ENCODE assay signal across 9 cellular contexts in genomic region chr1:6440198-6441126, GRCh38. TPM values are rescaled to one million over a fixed set of nuclear protein-coding genes. Genes with fewer than 3 reads are reported as not detected.
DNase-seq lines count a peak whose midpoint lies in the region; ATAC-seq and TF ChIP-seq lines count a peak whose summit lies in the region.
"Had no signal": no experiment of that assay in that cellular context is flagged by ENCODE, and none has a peak within 500 bp of the region (broad histone marks: within the 10 kb centered on the region; RNA-seq: fewer than 3 reads in every experiment).

No MANE protein-coding gene starts in this region.

- no peak for TF ChIP-seq RAD21 in Ishikawa (IDR thresholded peaks at IDR 0.05; ENCODE audit: low read depth)

- TF ChIP-seq EP300 in Ishikawa (IDR thresholded peaks at IDR 0.05; ENCODE audit: borderline replicate concordance) (peak; percentile 41; the same call in 1 of the 2 replicates), transverse colon (IDR thresholded peaks at IDR 0.05; ENCODE audit: low read depth) (no peak)

- no peaks in the 10 kb centered on the region for H3K4me1 ChIP-seq in naive thymus-derived CD4-positive, alpha-beta T cell (ENCODE audit: control insufficient read depth in 2 of 2, insufficient read depth in 2 of 2, low read length in 2 of 2)
- peaks cover 0 to 13% (median 11%) of the 10 kb centered on the region in 4 donors for H3K4me1 ChIP-seq in transverse colon

- 14% methylated on average over 38 of the region's 101 CpGs; no CpG with 5 or more reads in 1 of the 2 donors for WGBS in transverse colon (ENCODE audit: low coverage in 1 of 2), 2 donors

- DNase-seq in DMS114 treated with DMSO at 0.1 percent for 48 hours (lab: John Stamatoyannopoulos, UW; ENCODE audit: unreplicated experiment) (peak; percentile 28), transverse colon (peak; percentile 87), AML-193 (lab: John Stamatoyannopoulos, UW) (no peak)
- DNase-seq in central memory CD8-positive, alpha-beta T cell (ENCODE audit: low spot score in 2 of 2): peak in 1 of 2 donors; percentile 45
- peak in 8 of 9 donors; percentile 53 to 79 (median 60) for DNase-seq in naive thymus-derived CD4-positive, alpha-beta T cell

- H3K27ac Mint-ChIP-seq in central memory CD8-positive, alpha-beta T cell (ENCODE audit: low read depth): no peak overlapping the region
- no peak overlapping the region for H3K27ac Mint-ChIP-seq in naive thymus-derived CD4-positive, alpha-beta T cell

- H3K4me3 Mint-ChIP-seq in central memory CD8-positive, alpha-beta T cell: peak overlapping the region; percentile 56
- H3K4me3 Mint-ChIP-seq in naive thymus-derived CD4-positive, alpha-beta T cell: peak overlapping the region in 8 of 10 donors; percentile 43 to 71 (median 57)

- H3K4me1 Mint-ChIP-seq in central memory CD8-positive, alpha-beta T cell: peaks cover 15% of the 10 kb centered on the region
- H3K4me1 Mint-ChIP-seq in naive thymus-derived CD4-positive, alpha-beta T cell: peaks cover 6 to 17% (median 14%) of the 10 kb centered on the region in 7 donors

- no peaks in the 10 kb centered on the region for H3K36me3 ChIP-seq in naive thymus-derived CD4-positive, alpha-beta T cell (ENCODE audit: control insufficient read depth in 2 of 3, insufficient read depth in 3 of 3, low read length in 3 of 3)
- no peaks in the 10 kb centered on the region for H3K36me3 ChIP-seq in transverse colon

- in situ Hi-C loops in transverse colon (cut with MboI; ENCODE audit: low pct_ligation_motif_present in 1 of 4, low pct_unique_long_range_greater_than_20kb in 1 of 4, low sequenced_read_pairs in 3 of 4): no loop called here

- TF ChIP-seq POLR2A in transverse colon (IDR thresholded peaks at IDR 0.05): no peak

- CTCF ChIA-PET in naive thymus-derived CD4-positive, alpha-beta T cell (lab: Charles Lee): interaction anchor here (1.1 to 6.2 kb wide), 7 partner anchors 14 to 93 kb away, joined by 3 to 44 read pairs (median 5); partner anchors contain the start of genes HES2 and TNFRSF25

- TF ChIP-seq CTCF in transverse colon (IDR thresholded peaks at IDR 0.05): peak in 4 of 5 experiments; percentile 11 to 33 (median 22)

- H3K9me3 Mint-ChIP-seq in central memory CD8-positive, alpha-beta T cell: no peaks in the 10 kb centered on the region
- H3K9me3 Mint-ChIP-seq in naive thymus-derived CD4-positive, alpha-beta T cell: no peaks in the 10 kb centered on the region

- H3K4me3 ChIP-seq in naive thymus-derived CD4-positive, alpha-beta T cell (ENCODE audit: low read length): no peak overlapping the region
- peak overlapping the region in 2 of 4 donors; percentile 26 to 39 for H3K4me3 ChIP-seq in transverse colon

- H3K27me3 ChIP-seq in naive thymus-derived CD4-positive, alpha-beta T cell (ENCODE audit: control insufficient read depth in 2 of 2, insufficient read depth in 2 of 2, low read length in 2 of 2): peaks cover 0 to 9% of the 10 kb centered on the region in 2 donors
- H3K27me3 ChIP-seq in transverse colon: peaks cover 29% of the 10 kb centered on the region

- no peak overlapping the region for H3K27ac ChIP-seq in naive thymus-derived CD4-positive, alpha-beta T cell (ENCODE audit: low read depth, low read length)
- no peak overlapping the region for H3K27ac ChIP-seq in transverse colon

- H3K9me3 ChIP-seq in naive thymus-derived CD4-positive, alpha-beta T cell (ENCODE audit: control insufficient read depth in 2 of 3, low read length in 3 of 3): no peaks in the 10 kb centered on the region
- no peaks in the 10 kb centered on the region for H3K9me3 ChIP-seq in transverse colon

- POLR2A ChIA-PET in naive thymus-derived CD4-positive, alpha-beta T cell (lab: Charles Lee): interaction anchor here (1.3 to 1.5 kb wide), 3 partner anchors 14 to 26 kb away, joined by 4 to 7 read pairs (median 4); partner anchors contain the start of gene TNFRSF25

- ATAC-seq in activated CD4-positive, CD25-positive, alpha-beta regulatory T cell treated with anti-CD3 and anti-CD28 coated beads, Interleukin-2, amount 50 U/mL, for 24 hours: peak; percentile 83 to 87
- peak; percentile 64 for ATAC-seq in central memory CD8-positive, alpha-beta T cell (replicated peaks; ENCODE audit: extremely low read depth, poor library complexity, severe bottlenecking)
- peak; percentile 88 for ATAC-seq in naive thymus-derived CD4-positive, alpha-beta T cell
- no peak for ATAC-seq in GM19467 (IDR thresholded peaks at IDR 0.05; ENCODE audit: unreplicated experiment)

- intact Hi-C loops in naive thymus-derived CD4-positive, alpha-beta T cell (cut with micrococcal nuclease): no loop called here
- intact Hi-C loops in transverse colon (cut with DNase I; ENCODE audit: low total_unique reads): no loop called here

- H3K27me3 Mint-ChIP-seq in central memory CD8-positive, alpha-beta T cell: peaks cover 59% of the 10 kb centered on the region
- peaks cover 21 to 49% (median 27%) of the 10 kb centered on the region in 5 donors for H3K27me3 Mint-ChIP-seq in naive thymus-derived CD4-positive, alpha-beta T cell

- H3K36me3 Mint-ChIP-seq in central memory CD8-positive, alpha-beta T cell (ENCODE audit: insufficient read depth): no peaks in the 10 kb centered on the region
- peaks cover 0 to 4% (median 0%) of the 10 kb centered on the region in 5 donors for H3K36me3 Mint-ChIP-seq in naive thymus-derived CD4-positive, alpha-beta T cell

TF ChIP-seq in Ishikawa, 13 proteins besides CTCF, POLR2A, EP300 and RAD21:
- TF ChIP-seq ZBTB7A (IDR thresholded peaks at IDR 0.05; ENCODE audit: low read depth) (no peak; the same call in 1 of the 2 replicates), YY1 (IDR thresholded peaks at IDR 0.05; ENCODE audit: low read depth) (no peak), TCF12 (IDR thresholded peaks at IDR 0.05; ENCODE audit: low read depth) (peak; percentile 77; the same call in 1 of the 2 replicates), TEAD4 (IDR thresholded peaks at IDR 0.05) (peak; percentile 85), EGR1 (IDR thresholded peaks at IDR 0.05) (peak; percentile 29; the same call in 1 of the 2 replicates), CREB1 (IDR thresholded peaks at IDR 0.05; ENCODE audit: low read depth) (no peak), MAX (IDR thresholded peaks at IDR 0.05) (peak; percentile 88), FOXM1 (IDR thresholded peaks at IDR 0.05; ENCODE audit: borderline replicate concordance, low read depth) (no peak), NFIC (IDR thresholded peaks at IDR 0.05) (peak; percentile 40; the same call in 1 of the 2 replicates), CEBPB (IDR thresholded peaks at IDR 0.05) (no peak)
TF ChIP-seq in Ishikawa: peak in this region for 5.

RNA-seq across cellular contexts. Expression of gene ESPN, which starts 15.9 kb away (rescaled TPM):
- 1 to 10 TPM in 4 of 5 experiments, under 1 TPM in 1; 0.85 to 2.9 (median 2.3) TPM for total RNA-seq in naive thymus-derived CD4-positive, alpha-beta T cell
- polyA plus RNA-seq in naive thymus-derived CD4-positive, alpha-beta T cell: under 1 TPM; 0.40 to 0.60 TPM
- total RNA-seq in transverse colon: 100 to 1,000 TPM in 3 of 4 donors, 10 to 100 TPM in 1; 40.2 to 368 (median 157) TPM
- total RNA-seq: LHCN-M2 had no signal

RNA-seq across cellular contexts. Expression of gene HES2, which starts 20.7 kb away (rescaled TPM):
- under 1 TPM in 1 of 5 experiments, not detected in 4; 0.56 TPM for total RNA-seq in naive thymus-derived CD4-positive, alpha-beta T cell
- not detected for polyA plus RNA-seq in naive thymus-derived CD4-positive, alpha-beta T cell
- total RNA-seq in transverse colon: 10 to 100 TPM; 10.5 to 38.8 (median 25.4) TPM
- total RNA-seq: LHCN-M2 had no signal

RNA-seq across cellular contexts. Expression of gene TNFRSF25, which starts 25.5 kb away (rescaled TPM):
- total RNA-seq in naive thymus-derived CD4-positive, alpha-beta T cell: 100 to 1,000 TPM; 151 to 352 (median 179) TPM
- 10 to 100 TPM; 17.3 to 40.5 TPM for polyA plus RNA-seq in naive thymus-derived CD4-positive, alpha-beta T cell
- 10 to 100 TPM; 38.9 to 55.3 (median 45.0) TPM for total RNA-seq in transverse colon

RNA-seq across cellular contexts. Expression of gene ACOT7, which starts 46.9 kb away (rescaled TPM):
- total RNA-seq in naive thymus-derived CD4-positive, alpha-beta T cell: 10 to 100 TPM in 1 of 5 experiments, 1 to 10 TPM in 4; 2.5 to 75.6 (median 3.4) TPM
- polyA plus RNA-seq in naive thymus-derived CD4-positive, alpha-beta T cell: 1 to 10 TPM; 4.9 to 6.2 TPM
- 10 to 100 TPM in 3 of 4 donors, 1 to 10 TPM in 1; 5.6 to 55.0 (median 31.0) TPM for total RNA-seq in transverse colon

RNA-seq across cellular contexts. Expression of gene PLEKHG5, which starts 51.0 kb away (rescaled TPM):
- total RNA-seq in naive thymus-derived CD4-positive, alpha-beta T cell: 10 to 100 TPM in 3 of 5 experiments, 1 to 10 TPM in 2; 2.2 to 15.6 (median 11.7) TPM
- 1 to 10 TPM in 1 of 2 donors, not detected in 1; 2.0 TPM for polyA plus RNA-seq in naive thymus-derived CD4-positive, alpha-beta T cell
- 10 to 100 TPM; 17.9 to 42.7 (median 37.1) TPM for total RNA-seq in transverse colon

Comparison
In these comparisons a context has a peak if more than half of its experiments do, and no peak if none do; other contexts are left out.
1. DNase-seq: peak in DMS114 treated with DMSO at 0.1 percent for 48 hours (single experiment), naive thymus-derived CD4-positive, alpha-beta T cell (8 of 9) and transverse colon (single experiment); none in AML-193 (0 of 2).
2. RNA of gene ESPN, which starts 15.9 kb away (total RNA-seq): 40.2 to 368 TPM in transverse colon; 0.85 to 2.9 TPM in naive thymus-derived CD4-positive, alpha-beta T cell; every median in the first group is over 10 times any median in the second.
3. RNA of gene HES2, which starts 20.7 kb away (total RNA-seq): 10.5 to 38.8 TPM in transverse colon; 0.56 TPM in naive thymus-derived CD4-positive, alpha-beta T cell; every median in the first group is over 4 times any median in the second.